In genomic region chr5:80231693-80232092, GRCh38 we compare ENCODE assay signal across 19 cellular contexts. TPM values are rescaled to one million over a fixed set of nuclear protein-coding genes. Genes with fewer than 3 reads are reported as not detected.
DNase-seq lines count a peak whose midpoint lies in the region; ATAC-seq and TF ChIP-seq lines count a peak whose summit lies in the region.
"Had no signal": no experiment of that assay in that cellular context is flagged by ENCODE, and none has a peak within 500 bp of the region (broad histone marks: within the 10 kb centered on the region; RNA-seq: fewer than 3 reads in every experiment).

No MANE protein-coding gene starts in this region.

- no peak overlapping the region for H3K4me3 ChIP-seq in CD4-positive, CD25-positive, alpha-beta regulatory T cell (ENCODE audit: low read depth, low read length)
- H3K4me3 ChIP-seq in IMR-90 (ENCODE audit: insufficient read depth, low read depth, low read length) (no peak overlapping the region), brain microvascular endothelial cell (ENCODE audit: low read depth, low read length) (no peak overlapping the region), tibial nerve (no peak overlapping the region)
- H3K4me3 ChIP-seq in naive thymus-derived CD4-positive, alpha-beta T cell (ENCODE audit: low read length) = no peak overlapping the region
- H3K4me3 ChIP-seq: cardiac muscle cell had no signal

- peaks cover 3 to 14% of the 10 kb centered on the region in 2 experiments; a peak in 3 of 4 replicates for H3K79me1 ChIP-seq in IMR-90 (ENCODE audit: low read depth in 1 of 2, low read length in 2 of 2)

- no peaks in the 10 kb centered on the region for H3K9me3 ChIP-seq in CD4-positive, CD25-positive, alpha-beta regulatory T cell (ENCODE audit: control insufficient read depth in 2 of 2, low read length in 2 of 2)
- H3K9me3 ChIP-seq in IMR-90 (ENCODE audit: control insufficient read depth, insufficient read depth, low read length) (no peaks in the 10 kb centered on the region), tibial nerve (no peaks in the 10 kb centered on the region)
- no peaks in the 10 kb centered on the region for H3K9me3 ChIP-seq in naive thymus-derived CD4-positive, alpha-beta T cell (ENCODE audit: control insufficient read depth in 2 of 3, low read length in 3 of 3)

- H2AK5ac ChIP-seq in IMR-90 (ENCODE audit: low read depth, low read length) = peak overlapping the region; percentile 80

- no peak overlapping the region for H4K91ac ChIP-seq in IMR-90 (ENCODE audit: insufficient read depth, low read depth, low read length)

- TF ChIP-seq RAD21 in IMR-90 (IDR thresholded peaks at IDR 0.05; ENCODE audit: low read length) = no peak

- no peak overlapping the region for H3K27ac ChIP-seq in CD4-positive, CD25-positive, alpha-beta regulatory T cell (ENCODE audit: insufficient read depth, low read length, poor library complexity, severe bottlenecking)
- H3K27ac ChIP-seq in IMR-90 (ENCODE audit: insufficient read depth, low read length) (no peak overlapping the region), brain microvascular endothelial cell (peak overlapping the region; percentile 40), tibial nerve (peak overlapping the region in 1 of 4 donors; percentile 32)
- H3K27ac ChIP-seq in naive thymus-derived CD4-positive, alpha-beta T cell (ENCODE audit: low read depth, low read length) = peak overlapping the region; percentile 29
- H3K27ac ChIP-seq: cardiac muscle cell had no signal

- no peak overlapping the region for H2AFZ ChIP-seq in IMR-90 (replicated peaks; ENCODE audit: low read length, poor library complexity)

- WGBS in IMR-90 (ENCODE audit: extremely low coverage in 2 of 2, insufficient read length in 1 of 2), 2 experiments = no CpG with 5 or more reads among the region's 1 CpG
- 60 to 71% methylated on average over 1 of the region's 1 CpG for WGBS in tibial nerve, 2 donors

- H3K56ac ChIP-seq in IMR-90 (ENCODE audit: extremely low read depth, insufficient read depth, low read length) = no peak overlapping the region

- intact Hi-C loops in IMR-90 (cut with micrococcal nuclease) = no loop called here
- intact Hi-C loops in naive thymus-derived CD4-positive, alpha-beta T cell (cut with micrococcal nuclease) = no loop called here

- no peaks in the 10 kb centered on the region for H3K27me3 Mint-ChIP-seq in CD4-positive, CD25-positive, alpha-beta regulatory T cell
- no peaks in the 10 kb centered on the region for H3K27me3 Mint-ChIP-seq in naive thymus-derived CD4-positive, alpha-beta T cell
- H3K27me3 Mint-ChIP-seq: activated B cell treated with CpG ODN at 0.5 μM for 24 hours had no signal

- no peak overlapping the region for H3K4me2 ChIP-seq in IMR-90 (ENCODE audit: low read depth, low read length)

- CTCF ChIA-PET in IMR-90 (lab: Yijun Ruan, JAX) = interaction anchor here (0.6 to 0.7 kb wide), 2 partner anchors 410 to 722 kb away, joined by 4 read pairs; no protein-coding TSS in a partner anchor
- CTCF ChIA-PET in naive thymus-derived CD4-positive, alpha-beta T cell (lab: Charles Lee) = no interaction called here

- 0 out of 3 replicates have a peak overlapping the region, but pooled peaks have one; percentile 25 for H2BK15ac ChIP-seq in IMR-90 (ENCODE audit: low read depth, low read length)

- POLR2A ChIA-PET in IMR-90 (lab: Charles Lee; ENCODE audit: unreplicated experiment) = no interaction called here
- POLR2A ChIA-PET in naive thymus-derived CD4-positive, alpha-beta T cell (lab: Charles Lee) = interaction anchor here (0.6 to 1.0 kb wide), 4 partner anchors 12 to 101 kb away, joined by 3 read pairs; no protein-coding TSS in a partner anchor

- peaks cover 12% of the 10 kb centered on the region for H3K36me3 Mint-ChIP-seq in CD4-positive, CD25-positive, alpha-beta regulatory T cell
- H3K36me3 Mint-ChIP-seq in naive thymus-derived CD4-positive, alpha-beta T cell = peaks cover 0 to 9% (median 6%) of the 10 kb centered on the region in 5 donors

- peaks cover 24% of the 10 kb centered on the region for H3K4me1 ChIP-seq in CD4-positive, CD25-positive, alpha-beta regulatory T cell (ENCODE audit: control insufficient read depth, insufficient read depth, low read length, poor library complexity, severe bottlenecking)
- H3K4me1 ChIP-seq in IMR-90 (ENCODE audit: control insufficient read depth, insufficient read depth, low read length) = no peaks in the 10 kb centered on the region; the same call in 1 of the 2 replicates
- peaks cover 12 to 47% of the 10 kb centered on the region in 2 donors for H3K4me1 ChIP-seq in naive thymus-derived CD4-positive, alpha-beta T cell (ENCODE audit: control insufficient read depth in 2 of 2, insufficient read depth in 2 of 2, low read length in 2 of 2)
- peaks cover 0 to 36% (median 5%) of the 10 kb centered on the region in 4 donors for H3K4me1 ChIP-seq in tibial nerve

- in situ Hi-C loops in IMR-90 (cut with MboI; ENCODE audit: low sequenced_read_pairs) (no loop called here), brain microvascular endothelial cell (cut with HindIII; ENCODE audit: low pct_ligation_motif_present, low sequenced_read_pairs) (no loop called here)

- no peak for DNase-seq in CD4-positive, CD25-positive, alpha-beta regulatory T cell
- no peak for DNase-seq in IMR-90
- no peak for DNase-seq in brain microvascular endothelial cell
- no peak for DNase-seq in naive thymus-derived CD4-positive, alpha-beta T cell
- no peak for DNase-seq in AG08395 (ENCODE audit: low spot score)
- no peak for DNase-seq in tibial nerve (ENCODE audit: low spot score in 2 of 2)
- DNase-seq in T1000 (lab: John Stamatoyannopoulos, UW) = no peak
- DNase-seq: activated B cell treated with CpG ODN at 0.5 μM for 24 hours; activated naive CD4-positive, alpha-beta T cell treated with anti-CD3 and anti-CD28 coated beads, Interleukin-2, amount 50 U/mL, for 16 hours; AML-193; effector CD8-positive, alpha-beta T cell; hypothalamus; MM.1S; NCI-H2029; right cardiac atrium; Right ventricle myocardium superior; stimulated activated CD4-positive, alpha-beta T cell treated with anti-CD3 and anti-CD28 coated beads, Interleukin-2, amount 100 ng/mL, for 24 hours had no signal

- peak overlapping the region; percentile 67 for H2BK120ac ChIP-seq in IMR-90 (ENCODE audit: low read depth, low read length)

- H3K9ac ChIP-seq in IMR-90 (ENCODE audit: low read depth, low read length) = no peak overlapping the region

- no peak for ATAC-seq in CD4-positive, CD25-positive, alpha-beta regulatory T cell (ENCODE audit: low read depth in 2 of 2)
- no peak for ATAC-seq in IMR-90 (ENCODE audit: low read depth)
- ATAC-seq in naive thymus-derived CD4-positive, alpha-beta T cell = no peak
- no peak for ATAC-seq in HG02885 (IDR thresholded peaks at IDR 0.05; ENCODE audit: poor library complexity, unreplicated experiment)
- ATAC-seq: right cardiac atrium had no signal

- H3K27me3 ChIP-seq in CD4-positive, CD25-positive, alpha-beta regulatory T cell (ENCODE audit: control insufficient read depth, insufficient read depth, low read length) = no peaks in the 10 kb centered on the region
- H3K27me3 ChIP-seq in IMR-90 (ENCODE audit: control insufficient read depth, insufficient read depth, low read length) = no peaks in the 10 kb centered on the region
- H3K27me3 ChIP-seq in brain microvascular endothelial cell (replicated peaks) = no peaks in the 10 kb centered on the region
- H3K27me3 ChIP-seq in naive thymus-derived CD4-positive, alpha-beta T cell (ENCODE audit: control insufficient read depth in 2 of 2, insufficient read depth in 2 of 2, low read length in 2 of 2) = no peaks in the 10 kb centered on the region
- H3K27me3 ChIP-seq in tibial nerve = no peaks in the 10 kb centered on the region
- H3K27me3 ChIP-seq: cardiac muscle cell had no signal

- dilution Hi-C loops in IMR-90 (cut with HindIII; ENCODE audit: low sequenced_read_pairs, unreplicated experiment) = no loop called here

- H3K4me1 Mint-ChIP-seq in CD4-positive, CD25-positive, alpha-beta regulatory T cell = peaks cover 21 to 79% (median 42%) of the 10 kb centered on the region in 4 donors
- H3K4me1 Mint-ChIP-seq in naive thymus-derived CD4-positive, alpha-beta T cell = peaks cover 49 to 90% (median 73%) of the 10 kb centered on the region in 7 donors

- no peak overlapping the region for H4K8ac ChIP-seq in IMR-90 (ENCODE audit: low read depth in 2 of 2, low read length in 2 of 2)

- TF ChIP-seq CTCF in IMR-90 (conservative IDR thresholded peaks at IDR 0.05; ENCODE audit: low read depth, low read length) (no peak), brain microvascular endothelial cell (IDR thresholded peaks at IDR 0.05; ENCODE audit: low read depth, low read length, missing control alignments) (no peak), tibial nerve (IDR thresholded peaks at IDR 0.05) (no peak)

- H2BK5ac ChIP-seq in IMR-90 (ENCODE audit: low read depth, low read length, poor library complexity, severe bottlenecking) = no peak overlapping the region

- H3K4me3 Mint-ChIP-seq in CD4-positive, CD25-positive, alpha-beta regulatory T cell = no peak overlapping the region
- H3K4me3 Mint-ChIP-seq in naive thymus-derived CD4-positive, alpha-beta T cell = peak overlapping the region in 7 of 10 donors; percentile 38 to 67 (median 58)
- H3K4me3 Mint-ChIP-seq: activated B cell treated with CpG ODN at 0.5 μM for 24 hours had no signal

- peak overlapping the region; percentile 72 for H3K4ac ChIP-seq in IMR-90 (ENCODE audit: low read depth, low read length)

- no peak overlapping the region for H4K5ac ChIP-seq in IMR-90 (ENCODE audit: low read depth, low read length)

- no peak overlapping the region for H3K23ac ChIP-seq in IMR-90 (ENCODE audit: low read depth, low read length)

- no peaks in the 10 kb centered on the region for H3K9me3 Mint-ChIP-seq in CD4-positive, CD25-positive, alpha-beta regulatory T cell
- no peaks in the 10 kb centered on the region for H3K9me3 Mint-ChIP-seq in naive thymus-derived CD4-positive, alpha-beta T cell
- H3K9me3 Mint-ChIP-seq: activated B cell treated with CpG ODN at 0.5 μM for 24 hours had no signal

- BruUV-seq in IMR-90 (replicated peaks; lab: Mats Ljungman, UMichigan) = no TSS peak

- 0 out of 2 replicates have a peak, but pooled peaks cover 4% of the 10 kb centered on the region for H4K20me1 ChIP-seq in IMR-90 (ENCODE audit: insufficient read depth, low read length)

- peak overlapping the region; percentile 73 for H2BK20ac ChIP-seq in IMR-90 (ENCODE audit: low read depth, low read length)

- no peak overlapping the region for H3K14ac ChIP-seq in IMR-90 (replicated peaks; ENCODE audit: low read depth, low read length)

- H3K36me3 ChIP-seq in CD4-positive, CD25-positive, alpha-beta regulatory T cell (ENCODE audit: control insufficient read depth, insufficient read depth, low read length) = no peaks in the 10 kb centered on the region
- no peaks in the 10 kb centered on the region for H3K36me3 ChIP-seq in IMR-90 (ENCODE audit: control insufficient read depth, insufficient read depth, low read length)
- no peaks in the 10 kb centered on the region for H3K36me3 ChIP-seq in brain microvascular endothelial cell (replicated peaks)
- no peaks in the 10 kb centered on the region for H3K36me3 ChIP-seq in naive thymus-derived CD4-positive, alpha-beta T cell (ENCODE audit: control insufficient read depth in 2 of 3, insufficient read depth in 3 of 3, low read length in 3 of 3)
- no peaks in the 10 kb centered on the region for H3K36me3 ChIP-seq in tibial nerve
- H3K36me3 ChIP-seq: cardiac muscle cell had no signal

- no peak overlapping the region for H2AK9ac ChIP-seq in IMR-90 (replicated peaks; ENCODE audit: low read depth, low read length, poor library complexity)

- no peak overlapping the region for H3K18ac ChIP-seq in IMR-90 (ENCODE audit: low read depth, low read length)

- TF ChIP-seq EP300 in tibial nerve (IDR thresholded peaks at IDR 0.05) = no peak

- peak overlapping the region; percentile 62 to 79 (median 71) for H3K27ac Mint-ChIP-seq in CD4-positive, CD25-positive, alpha-beta regulatory T cell
- peak overlapping the region in 7 of 9 donors; percentile 18 to 91 (median 74) for H3K27ac Mint-ChIP-seq in naive thymus-derived CD4-positive, alpha-beta T cell
- H3K27ac Mint-ChIP-seq: activated B cell treated with CpG ODN at 0.5 μM for 24 hours had no signal

- 0 out of 2 replicates have a peak, but pooled peaks cover 7% of the 10 kb centered on the region for H3K9me1 ChIP-seq in IMR-90 (ENCODE audit: insufficient read depth, low read length)

- TF ChIP-seq POLR2A in IMR-90 (IDR thresholded peaks at IDR 0.05; ENCODE audit: low read depth, low read length) (no peak), tibial nerve (IDR thresholded peaks at IDR 0.05) (no peak)

RNA-seq across cellular contexts. Expression of gene SERINC5, which starts 24.2 kb away (rescaled TPM):
- total RNA-seq in CD4-positive, CD25-positive, alpha-beta regulatory T cell = 80.3 TPM
- polyA plus RNA-seq in CD4-positive, CD25-positive, alpha-beta regulatory T cell = 10 to 100 TPM; 12.7 to 21.5 (median 14.9) TPM
- total RNA-seq in IMR-90 (2012; rRNA removed) = 7.2 and 8.1 TPM in 2 replicates
- 4.6 and 5.0 TPM in 2 replicates for polyA plus RNA-seq in IMR-90 (2012; rRNA removed)
- 2.0 and 2.5 TPM in 2 replicates for polyA plus RNA-seq in IMR-90 (2012; cell fraction: cytosol; rRNA removed)
- 1.3 and 3.2 TPM in 2 replicates for polyA plus RNA-seq in IMR-90 (2012; cell fraction: nucleus; rRNA removed; ENCODE audit: low replicate concordance)
- 100 to 1,000 TPM in 4 of 5 experiments, 10 to 100 TPM in 1; 71.2 to 164 (median 163) TPM for total RNA-seq in naive thymus-derived CD4-positive, alpha-beta T cell
- 10 to 100 TPM; 34.3 to 34.9 TPM for polyA plus RNA-seq in naive thymus-derived CD4-positive, alpha-beta T cell
- 10 to 100 TPM; 29.1 to 35.8 (median 32.3) TPM for total RNA-seq in tibial nerve

Comparison
In these comparisons a context has a peak if more than half of its experiments do, and no peak if none do; other contexts are left out.
1. H3K27ac ChIP-seq: peak in brain microvascular endothelial cell (single experiment) and naive thymus-derived CD4-positive, alpha-beta T cell (single experiment); none in CD4-positive, CD25-positive, alpha-beta regulatory T cell (single experiment) and IMR-90 (single experiment).
2. H3K4me3 Mint-ChIP-seq: peak in naive thymus-derived CD4-positive, alpha-beta T cell (7 of 10); none in CD4-positive, CD25-positive, alpha-beta regulatory T cell (0 of 4).